Comparison of ENCODE assay signal across 23 cellular contexts in the genomic region with DNA sequence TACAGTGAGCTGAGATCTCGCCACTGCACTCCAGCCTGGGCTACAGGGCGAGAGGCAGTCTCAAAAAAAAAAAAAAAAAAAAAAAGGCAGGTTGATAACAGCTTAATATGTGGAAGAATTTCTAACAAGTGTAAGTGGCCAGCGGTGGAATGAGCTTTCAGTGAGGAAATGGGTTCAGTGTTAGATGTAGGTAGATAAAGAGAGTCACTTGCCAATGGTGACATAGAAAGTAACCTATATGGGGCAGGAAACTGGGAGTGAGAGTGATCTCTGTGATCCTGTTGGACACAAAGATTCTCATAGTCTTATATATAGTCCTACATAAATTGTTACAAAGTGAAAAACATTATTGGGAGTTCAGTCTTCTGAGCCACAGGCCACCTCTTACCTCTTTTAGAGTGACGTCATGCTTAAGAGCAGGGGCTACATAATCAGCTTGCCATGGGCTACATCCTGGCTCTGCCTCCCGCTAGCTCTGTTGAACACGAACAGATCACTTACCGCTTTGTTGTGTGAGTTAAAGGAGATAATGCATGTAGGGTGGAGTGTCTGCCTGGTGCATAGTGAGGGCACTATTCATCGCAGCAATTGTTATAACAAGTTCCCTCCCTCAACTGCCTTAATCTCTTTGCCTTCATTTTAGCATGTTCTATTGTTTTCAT.
DNase-seq lines count a peak whose midpoint lies in the region; ATAC-seq, FAIRE-seq and TF ChIP-seq lines count a peak whose summit lies in the region.
"Had no signal": no experiment of that assay in that cellular context is flagged by ENCODE, and none has a peak within 500 bp of the region (broad histone marks: within the 10 kb centered on the region; RNA-seq: fewer than 3 reads in every experiment).

No MANE protein-coding gene starts in this region.

- no peak for FAIRE-seq in HepG2 (lab: Jason Lieb, UNC)
- FAIRE-seq: A204.1, D721Med, GM12891, H1 had no signal

- H3K27ac ChIP-seq in HepG2 (ENCODE audit: extremely low read length, insufficient read depth, low read length) = no peak overlapping the region
- no peak overlapping the region for H3K27ac ChIP-seq in right lobe of liver
- H3K27ac ChIP-seq in esophagus muscularis mucosa (replicated peaks in 1 of 4) = no peak overlapping the region
- H3K27ac ChIP-seq in neural progenitor cell = no peak overlapping the region
- no peak overlapping the region for H3K27ac ChIP-seq in transverse colon
- H3K27ac ChIP-seq: 22Rv1, BLaER1, C4-2B had no signal

- TF ChIP-seq POLR2A in HepG2 (IDR thresholded peaks at IDR 0.05; ENCODE audit: insufficient read depth in 1 of 2, low read depth in 2 of 2, low read length in 2 of 2) (no peak), right lobe of liver (IDR thresholded peaks at IDR 0.05) (no peak), esophagus muscularis mucosa (IDR thresholded peaks at IDR 0.05; ENCODE audit: low read depth) (no peak), transverse colon (IDR thresholded peaks at IDR 0.05) (no peak)

- POLR2A ChIA-PET in HepG2 (lab: Yijun Ruan, JAX) = no interaction called here

- H3K4me3 Mint-ChIP-seq in neural progenitor cell (no peak overlapping the region), glutamatergic neuron (ENCODE audit: unreplicated experiment) (no peak overlapping the region)
- H3K4me3 Mint-ChIP-seq: B cell; CD4-positive, CD25-positive, alpha-beta regulatory T cell; CD8-positive, alpha-beta T cell had no signal

- intact Hi-C loops in HepG2 (cut with micrococcal nuclease; ENCODE audit: unreplicated experiment) = no loop called here
- intact Hi-C loops in right lobe of liver (cut with DNase I) = no loop called here
- intact Hi-C loops in esophagus muscularis mucosa (cut with DNase I) = no loop called here
- intact Hi-C loops in transverse colon (cut with DNase I; ENCODE audit: low total_unique reads) = no loop called here

- H3K4me3 ChIP-seq in HepG2 (replicated peaks in 1 of 3; ENCODE audit: insufficient read depth in 1 of 3, low read depth in 2 of 3, low read length in 3 of 3) = no peak overlapping the region
- H3K4me3 ChIP-seq in right lobe of liver = no peak overlapping the region
- H3K4me3 ChIP-seq in esophagus muscularis mucosa = no peak overlapping the region
- no peak overlapping the region for H3K4me3 ChIP-seq in neural progenitor cell
- no peak overlapping the region for H3K4me3 ChIP-seq in transverse colon
- H3K4me3 ChIP-seq: BLaER1 had no signal

- H3K4me1 Mint-ChIP-seq in neural progenitor cell (peaks cover 5% of the 10 kb centered on the region), glutamatergic neuron (ENCODE audit: low read depth, unreplicated experiment) (no peaks in the 10 kb centered on the region)
- H3K4me1 Mint-ChIP-seq: B cell; CD4-positive, CD25-positive, alpha-beta regulatory T cell had no signal

- H3K27ac Mint-ChIP-seq in neural progenitor cell (peak overlapping the region; percentile 72), glutamatergic neuron (ENCODE audit: unreplicated experiment) (no peak overlapping the region)
- H3K27ac Mint-ChIP-seq: B cell; CD8-positive, alpha-beta T cell had no signal

- TF ChIP-seq RAD21 in HepG2 (CRISPR knock-in tag; IDR thresholded peaks at IDR 0.05) = no peak

- peaks cover 3% of the 10 kb centered on the region for H3K27me3 Mint-ChIP-seq in neural progenitor cell (ENCODE audit: insufficient read depth, low read depth)
- no peaks in the 10 kb centered on the region for H3K27me3 Mint-ChIP-seq in glutamatergic neuron (ENCODE audit: unreplicated experiment)
- H3K27me3 Mint-ChIP-seq: CD4-positive, CD25-positive, alpha-beta regulatory T cell had no signal

- H3F3A ChIP-seq in neural progenitor cell (ENCODE audit: low read depth) = no peaks in the 10 kb centered on the region

- in situ Hi-C loops in HepG2 (cut with HindIII; ENCODE audit: extremely low pct_ligation_motif_present, low pct_unique_long_range_greater_than_20kb) (no loop called here), GM13976 (cut with MboI; ENCODE audit: low sequenced_read_pairs, unreplicated experiment) (no loop called here), transverse colon (cut with MboI; ENCODE audit: low pct_ligation_motif_present in 1 of 4, low pct_unique_long_range_greater_than_20kb in 1 of 4, low sequenced_read_pairs in 3 of 4) (no loop called here)

- H3K79me2 ChIP-seq in HepG2 (ENCODE audit: insufficient read depth, low read length) (no peaks in the 10 kb centered on the region), neural progenitor cell (ENCODE audit: low read depth) (no peaks in the 10 kb centered on the region)

- H4K20me1 ChIP-seq in HepG2 (ENCODE audit: insufficient read depth, low read length) (no peaks in the 10 kb centered on the region), neural progenitor cell (ENCODE audit: low read depth) (no peaks in the 10 kb centered on the region)
- H4K20me1 ChIP-seq: BLaER1 had no signal

- no TSS peak for BruUV-seq in HepG2 (replicated peaks; lab: Mats Ljungman, UMichigan)

- H3K9me3 ChIP-seq in HepG2 (ENCODE audit: low read length) (no peaks in the 10 kb centered on the region), right lobe of liver (no peaks in the 10 kb centered on the region), esophagus muscularis mucosa (no peaks in the 10 kb centered on the region), neural progenitor cell (ENCODE audit: low read depth) (no peaks in the 10 kb centered on the region), transverse colon (no peaks in the 10 kb centered on the region)
- H3K9me3 ChIP-seq: BLaER1 had no signal

- TF ChIP-seq EP300 in HepG2 (IDR thresholded peaks at IDR 0.05; ENCODE audit: low read depth in 2 of 2, low read length in 2 of 2) = no peak
- no peak for TF ChIP-seq EP300 in HepG2 (CRISPR knock-in tag; IDR thresholded peaks at IDR 0.05; ENCODE audit: borderline replicate concordance)
- TF ChIP-seq EP300 in esophagus muscularis mucosa (IDR thresholded peaks at IDR 0.05) = no peak
- TF ChIP-seq EP300 in transverse colon (IDR thresholded peaks at IDR 0.05; ENCODE audit: low read depth) = no peak

- H2AFZ ChIP-seq in HepG2 (ENCODE audit: low read length) (no peak overlapping the region), neural progenitor cell (replicated peaks) (no peak overlapping the region)

- 13% methylated on average over 8 of the region's 8 CpGs for WGBS in HepG2 (ENCODE audit: low lambda C conversion rate)
- 84% methylated on average over 8 of the region's 8 CpGs for WGBS in right lobe of liver (ENCODE audit: insufficient coverage, low coverage, low lambda C conversion rate, missing lambda C conversion rate)
- 93% methylated on average over 8 of the region's 8 CpGs for WGBS in esophagus muscularis mucosa
- 90 to 91% methylated on average over 7 to 8 of the region's 8 CpGs for whole genome bisulfite sequencing in transverse colon (ENCODE audit: low coverage in 1 of 2), 2 donors

- no peak for TF ChIP-seq CTCF in HepG2 (CRISPR knock-in tag; IDR thresholded peaks at IDR 0.05)
- TF ChIP-seq CTCF in right lobe of liver (IDR thresholded peaks at IDR 0.05) = no peak
- no peak for TF ChIP-seq CTCF in esophagus muscularis mucosa (IDR thresholded peaks at IDR 0.05)
- no peak for TF ChIP-seq CTCF in neural progenitor cell (IDR thresholded peaks at IDR 0.05)
- TF ChIP-seq CTCF in GM13976 (IDR thresholded peaks at IDR 0.05; ENCODE audit: borderline replicate concordance, control extremely low read depth, extremely low read depth, insufficient read depth, missing control alignments) = no peak
- no peak for TF ChIP-seq CTCF in transverse colon (IDR thresholded peaks at IDR 0.05)
- no peak for TF ChIP-seq CTCF in glutamatergic neuron (IDR thresholded peaks at IDR 0.05; ENCODE audit: partially characterized antibody, unreplicated experiment)

- ATAC-seq in HepG2 (no peak), right lobe of liver (no peak)
- ATAC-seq: CD8-positive, alpha-beta T cell had no signal

- H3K36me3 Mint-ChIP-seq in neural progenitor cell (peaks cover 2% of the 10 kb centered on the region), glutamatergic neuron (ENCODE audit: unreplicated experiment) (no peaks in the 10 kb centered on the region)
- H3K36me3 Mint-ChIP-seq: CD4-positive, CD25-positive, alpha-beta regulatory T cell; CD8-positive, alpha-beta T cell had no signal

- H3K4me1 ChIP-seq in HepG2 (ENCODE audit: insufficient read depth, low read length) (no peaks in the 10 kb centered on the region), right lobe of liver (no peaks in the 10 kb centered on the region), esophagus muscularis mucosa (no peaks in the 10 kb centered on the region), neural progenitor cell (peaks cover 4% of the 10 kb centered on the region), transverse colon (no peaks in the 10 kb centered on the region)
- H3K4me1 ChIP-seq: BLaER1 had no signal

- CTCF ChIA-PET in HepG2 (lab: Yijun Ruan, JAX; ENCODE audit: low intra/inter-chr PET ratio, low total read pairs) = no interaction called here

- H3K36me3 ChIP-seq in HepG2 (replicated peaks in 1 of 2; ENCODE audit: control insufficient read depth in 1 of 2, insufficient read depth in 2 of 2, low read length in 2 of 2) (no peaks in the 10 kb centered on the region), right lobe of liver (no peaks in the 10 kb centered on the region), esophagus muscularis mucosa (no peaks in the 10 kb centered on the region), neural progenitor cell (no peaks in the 10 kb centered on the region), transverse colon (no peaks in the 10 kb centered on the region)
- H3K36me3 ChIP-seq: BLaER1 had no signal

- H3K27me3 ChIP-seq in HepG2 (ENCODE audit: control insufficient read depth in 1 of 2, insufficient read depth in 2 of 2, low read length in 2 of 2) = peaks cover 0 to 6% of the 10 kb centered on the region in 2 experiments; a peak in 2 of 5 replicates
- no peaks in the 10 kb centered on the region for H3K27me3 ChIP-seq in right lobe of liver
- no peaks in the 10 kb centered on the region for H3K27me3 ChIP-seq in esophagus muscularis mucosa
- no peaks in the 10 kb centered on the region for H3K27me3 ChIP-seq in neural progenitor cell
- H3K27me3 ChIP-seq in transverse colon = no peaks in the 10 kb centered on the region
- H3K27me3 ChIP-seq: BLaER1 had no signal

- H3K9me3 Mint-ChIP-seq in neural progenitor cell (peaks cover 2% of the 10 kb centered on the region), glutamatergic neuron (ENCODE audit: unreplicated experiment) (no peaks in the 10 kb centered on the region)
- H3K9me3 Mint-ChIP-seq: CD8-positive, alpha-beta T cell had no signal

- no peak overlapping the region for H3K4me2 ChIP-seq in HepG2 (ENCODE audit: low read depth, low read length)
- no peak overlapping the region for H3K4me2 ChIP-seq in neural progenitor cell
- H3K4me2 ChIP-seq: BLaER1 had no signal

- H3K9ac ChIP-seq in HepG2 (ENCODE audit: insufficient read depth, low read depth, low read length) (no peak overlapping the region), neural progenitor cell (no peak overlapping the region)
- H3K9ac ChIP-seq: BLaER1 had no signal

- no peak for DNase-seq in HepG2 (ENCODE audit: low spot score)
- DNase-seq in right lobe of liver = no peak
- DNase-seq in esophagus muscularis mucosa (ENCODE audit: extremely low spot score) = peak; percentile 68
- DNase-seq in neural progenitor cell (ENCODE audit: low spot score) = peak; percentile 34
- no peak for DNase-seq in GM13976 (ENCODE audit: low spot score)
- no peak for DNase-seq in stimulated activated CD4-positive, alpha-beta T cell treated with anti-CD3 and anti-CD28 coated beads, Interleukin-15, amount 100 ng/mL, for 24 hours
- no peak for DNase-seq in transverse colon
- no peak for DNase-seq in glutamatergic neuron
- DNase-seq: CD4-positive, CD25-positive, alpha-beta regulatory T cell; CD8-positive, alpha-beta T cell; DMS 273 treated with DMSO at 0.1 percent for 48 hours; DMS79; GF-D8; H7; HCEC 1CT had no signal

Comparison
In these comparisons a context has a peak if more than half of its experiments do, and no peak if none do; other contexts are left out.
1. DNase-seq: peak in esophagus muscularis mucosa (single experiment) and neural progenitor cell (single experiment); none in HepG2 (single experiment), right lobe of liver (0 of 3), GM13976 (single experiment), stimulated activated CD4-positive, alpha-beta T cell treated with anti-CD3 and anti-CD28 coated beads, Interleukin-15, amount 100 ng/mL, for 24 hours (single experiment), transverse colon (single experiment) and glutamatergic neuron (single experiment).